Comparison of ENCODE assay signal across 8 cellular contexts in the genomic region with DNA sequence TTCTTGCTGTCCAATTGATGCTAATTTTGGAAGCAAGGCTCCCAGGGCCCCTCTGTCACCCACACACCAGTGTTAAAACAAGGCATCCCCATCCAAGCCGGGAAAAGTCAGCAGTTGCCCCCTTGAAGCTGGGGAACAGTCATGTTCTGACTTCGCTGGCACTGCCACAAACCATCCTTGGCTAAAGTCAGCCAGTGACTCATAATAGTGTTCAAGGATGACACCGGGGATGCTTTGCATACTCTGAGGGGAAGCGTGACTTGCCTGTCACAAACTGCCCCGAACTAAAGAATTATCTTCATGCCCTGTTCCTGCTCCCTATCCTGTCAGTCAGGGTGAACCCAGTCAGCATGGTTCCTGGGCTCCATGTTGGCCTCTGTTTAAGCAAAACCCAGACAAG. TPM values are rescaled to one million over a fixed set of nuclear protein-coding genes. Genes with fewer than 3 reads are reported as not detected.
DNase-seq lines count a peak whose midpoint lies in the region; ATAC-seq and TF ChIP-seq lines count a peak whose summit lies in the region.

No MANE protein-coding gene starts in this region.

- no peak overlapping the region for H3K27ac ChIP-seq in MM.1S (ENCODE audit: low read length)
- H3K27ac ChIP-seq in tibial nerve, result no peak overlapping the region

- no peaks in the 10 kb centered on the region for H3K9me3 ChIP-seq in MM.1S (replicated peaks; ENCODE audit: insufficient read depth, low read length)
- no peaks in the 10 kb centered on the region for H3K9me3 ChIP-seq in tibial nerve

- no peaks in the 10 kb centered on the region for H4K20me1 ChIP-seq in MM.1S (ENCODE audit: insufficient read depth, low read length)

- WGBS in tibial nerve, 2 donors, result 50 to 55% methylated on average over 2 to 5 of the region's 5 CpGs

- H3K27me3 Mint-ChIP-seq in activated naive CD8-positive, alpha-beta T cell treated with anti-CD3 and anti-CD28 coated beads, Interleukin-2, amount 50 U/mL, for 24 hours, result no peaks in the 10 kb centered on the region

- TF ChIP-seq POLR2A in tibial nerve (IDR thresholded peaks at IDR 0.05), result no peak

- H3K4me1 ChIP-seq in MM.1S (ENCODE audit: low read length), result 0 out of 2 replicates have a peak, but pooled peaks cover 7% of the 10 kb centered on the region
- H3K4me1 ChIP-seq in tibial nerve, result no peaks in the 10 kb centered on the region

- H3K36me3 Mint-ChIP-seq in activated naive CD8-positive, alpha-beta T cell treated with anti-CD3 and anti-CD28 coated beads, Interleukin-2, amount 50 U/mL, for 24 hours (ENCODE audit: low read depth), result no peaks in the 10 kb centered on the region

- H3K36me3 ChIP-seq in MM.1S (replicated peaks; ENCODE audit: insufficient read depth, low read length) (no peaks in the 10 kb centered on the region), tibial nerve (no peaks in the 10 kb centered on the region)

- H3K4me3 Mint-ChIP-seq in activated naive CD8-positive, alpha-beta T cell treated with anti-CD3 and anti-CD28 coated beads, Interleukin-2, amount 50 U/mL, for 24 hours, result no peak overlapping the region

- no peak overlapping the region for H3K4me3 ChIP-seq in MM.1S (ENCODE audit: low read length)
- no peak overlapping the region for H3K4me3 ChIP-seq in tibial nerve

- no peaks in the 10 kb centered on the region for H3K9me2 ChIP-seq in MM.1S (replicated peaks; ENCODE audit: insufficient read depth, low read length)

- peaks cover 11% of the 10 kb centered on the region; the same call in 1 of the 2 replicates for H3K79me2 ChIP-seq in MM.1S (ENCODE audit: low read length)

- no peak overlapping the region for H3K27ac Mint-ChIP-seq in activated naive CD8-positive, alpha-beta T cell treated with anti-CD3 and anti-CD28 coated beads, Interleukin-2, amount 50 U/mL, for 24 hours

- H3K4me2 ChIP-seq in MM.1S (ENCODE audit: low read depth, low read length), result no peak overlapping the region

- H2AFZ ChIP-seq in MM.1S (ENCODE audit: low read length), result no peak overlapping the region

- TF ChIP-seq EP300 in tibial nerve (IDR thresholded peaks at IDR 0.05), result no peak

- ATAC-seq in GM19351 (IDR thresholded peaks at IDR 0.05; ENCODE audit: unreplicated experiment), result peak; percentile 99
- ATAC-seq in HG03135 (IDR thresholded peaks at IDR 0.05; ENCODE audit: unreplicated experiment), result peak; percentile 93
- peak; percentile 77 for ATAC-seq in activated naive CD8-positive, alpha-beta T cell treated with anti-CD3 and anti-CD28 coated beads, Interleukin-2, amount 50 U/mL, for 24 hours

- H3K9ac ChIP-seq in MM.1S (ENCODE audit: low read length), result no peak overlapping the region

- H3F3A ChIP-seq in MM.1S (ENCODE audit: insufficient read depth, low read length), result no peaks in the 10 kb centered on the region

- H3K27me3 ChIP-seq in MM.1S (replicated peaks; ENCODE audit: insufficient read depth, low read length), result no peaks in the 10 kb centered on the region
- H3K27me3 ChIP-seq in tibial nerve, result no peaks in the 10 kb centered on the region

- no peak for TF ChIP-seq CTCF in MM.1S (IDR thresholded peaks at IDR 0.05; ENCODE audit: low read length)
- TF ChIP-seq CTCF in tibial nerve (IDR thresholded peaks at IDR 0.05), result no peak

- H3K9me3 Mint-ChIP-seq in activated naive CD8-positive, alpha-beta T cell treated with anti-CD3 and anti-CD28 coated beads, Interleukin-2, amount 50 U/mL, for 24 hours, result no peaks in the 10 kb centered on the region

- H3K4me1 Mint-ChIP-seq in activated naive CD8-positive, alpha-beta T cell treated with anti-CD3 and anti-CD28 coated beads, Interleukin-2, amount 50 U/mL, for 24 hours, result peaks cover 10% of the 10 kb centered on the region

- DNase-seq in CD1c-positive myeloid dendritic cell (ENCODE audit: extremely low spot score) (peak; percentile 88), HCEC 1CT (no peak), MM.1S (no peak), tibial nerve (ENCODE audit: low spot score in 2 of 2) (no peak), HUDEP-2 (lab: John Stamatoyannopoulos, UW; ENCODE audit: unreplicated experiment in 76 of 76) (no peak)
- peak; percentile 9 for DNase-seq in activated naive CD8-positive, alpha-beta T cell treated with anti-CD3 and anti-CD28 coated beads, Interleukin-2, amount 50 U/mL, for 24 hours

RNA-seq across cellular contexts. Expression of a gene that starts 37.0 kb away (rescaled TPM):
- total RNA-seq in tibial nerve, result 10 to 100 TPM in 2 of 4 donors, 1 to 10 TPM in 2; 3.0 to 12.6 (median 9.6) TPM

Comparison
In these comparisons a context has a peak if more than half of its experiments do, and no peak if none do; other contexts are left out.
1. DNase-seq: peak in CD1c-positive myeloid dendritic cell (single experiment) and activated naive CD8-positive, alpha-beta T cell treated with anti-CD3 and anti-CD28 coated beads, Interleukin-2, amount 50 U/mL, for 24 hours (single experiment); none in HCEC 1CT (single experiment), MM.1S (single experiment), tibial nerve (0 of 2) and HUDEP-2 (0 of 76).
2. Peak in every context shown above with its lines, with median percentiles within 50 percentile points of each other: ATAC-seq.